In the genomic region with DNA sequence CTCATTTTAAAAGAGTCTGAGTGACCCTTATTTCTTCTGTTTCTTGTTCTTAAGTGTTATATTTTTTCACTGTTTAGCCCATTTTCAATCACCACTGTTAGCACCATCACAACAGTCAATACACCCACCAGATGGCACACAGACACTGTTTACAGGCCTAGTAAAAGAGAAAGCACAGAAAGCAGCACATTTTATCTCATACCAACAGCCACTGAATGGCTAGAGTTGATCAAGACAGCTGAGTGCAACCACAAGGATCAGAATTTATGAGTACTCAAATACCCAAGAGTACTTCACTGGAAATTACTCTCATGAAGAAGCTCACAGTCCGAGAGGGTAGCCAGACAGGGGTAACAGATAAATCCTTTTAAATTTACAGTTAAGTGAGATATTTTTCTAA, we compare ENCODE assay signal across 1 cellular context.
A peak's percentile ranks its signal among the peaks of the same experiment; 100 is the strongest.
TF ChIP-seq lines count a peak whose summit lies in the region.

No MANE protein-coding gene starts in this region.

TF ChIP-seq in K562, 482 proteins besides CTCF, POLR2A, EP300 and RAD21 (continued from another document and continues in another):
- TF ChIP-seq, protein P1, sequence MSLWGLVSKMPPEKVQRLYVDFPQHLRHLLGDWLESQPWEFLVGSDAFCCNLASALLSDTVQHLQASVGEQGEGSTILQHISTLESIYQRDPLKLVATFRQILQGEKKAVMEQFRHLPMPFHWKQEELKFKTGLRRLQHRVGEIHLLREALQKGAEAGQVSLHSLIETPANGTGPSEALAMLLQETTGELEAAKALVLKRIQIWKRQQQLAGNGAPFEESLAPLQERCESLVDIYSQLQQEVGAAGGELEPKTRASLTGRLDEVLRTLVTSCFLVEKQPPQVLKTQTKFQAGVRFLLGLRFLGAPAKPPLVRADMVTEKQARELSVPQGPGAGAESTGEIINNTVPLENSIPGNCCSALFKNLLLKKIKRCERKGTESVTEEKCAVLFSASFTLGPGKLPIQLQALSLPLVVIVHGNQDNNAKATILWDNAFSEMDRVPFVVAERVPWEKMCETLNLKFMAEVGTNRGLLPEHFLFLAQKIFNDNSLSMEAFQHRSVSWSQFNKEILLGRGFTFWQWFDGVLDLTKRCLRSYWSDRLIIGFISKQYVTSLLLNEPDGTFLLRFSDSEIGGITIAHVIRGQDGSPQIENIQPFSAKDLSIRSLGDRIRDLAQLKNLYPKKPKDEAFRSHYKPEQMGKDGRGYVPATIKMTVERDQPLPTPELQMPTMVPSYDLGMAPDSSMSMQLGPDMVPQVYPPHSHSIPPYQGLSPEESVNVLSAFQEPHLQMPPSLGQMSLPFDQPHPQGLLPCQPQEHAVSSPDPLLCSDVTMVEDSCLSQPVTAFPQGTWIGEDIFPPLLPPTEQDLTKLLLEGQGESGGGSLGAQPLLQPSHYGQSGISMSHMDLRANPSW (CRISPR knock-in tag; IDR thresholded peaks at IDR 0.05): no peak
- TF ChIP-seq TRIM24 (IDR thresholded peaks at IDR 0.05) (peak; percentile 82 to 84), ADNP (tag; IDR thresholded peaks at IDR 0.05) (no peak), CREM (IDR thresholded peaks at IDR 0.05; ENCODE audit: low read depth) (peak; percentile 49; the same call in 1 of the 2 replicates), ZNF224 (CRISPR knock-in tag; IDR thresholded peaks at IDR 0.05) (no peak), ZNF232 (CRISPR knock-in tag; IDR thresholded peaks at IDR 0.05) (no peak), ZNF316 (IDR thresholded peaks at IDR 0.05) (no peak), HMGN3 (IDR thresholded peaks at IDR 0.05; ENCODE audit: borderline replicate concordance, extremely low read depth, insufficient read length, low read depth, low read length) (no peak), TAF7 (tag; IDR thresholded peaks at IDR 0.05) (no peak), TAF9B (IDR thresholded peaks at IDR 0.05; ENCODE audit: partially characterized antibody) (peak; percentile 35), ZNF57 (CRISPR knock-in tag; IDR thresholded peaks at IDR 0.05) (no peak), JUND (IDR thresholded peaks at IDR 0.05; ENCODE audit: borderline replicate concordance, low read depth, low read length) (peak; percentile 50; the same call in 1 of the 2 replicates), JUND (tag; IDR thresholded peaks at IDR 0.05; ENCODE audit: borderline replicate concordance, low read depth, low read length) (peak; percentile 72; the same call in 2 of the 3 replicates), NR2C2 (CRISPR knock-in tag; IDR thresholded peaks at IDR 0.05) (no peak), NR2C2 (tag; IDR thresholded peaks at IDR 0.05) (no peak), ZNF12 (CRISPR knock-in tag; IDR thresholded peaks at IDR 0.05) (no peak), KLF1 (tag; IDR thresholded peaks at IDR 0.05) (no peak), ZNF445 (CRISPR knock-in tag; IDR thresholded peaks at IDR 0.05; ENCODE audit: low read depth) (peak; percentile 43; the same call in 1 of the 2 replicates), COPS2 (conservative IDR thresholded peaks at IDR 0.05) (no peak), CBFA2T2 (conservative IDR thresholded peaks at IDR 0.05) (peak; percentile 90), ERF (CRISPR knock-in tag; IDR thresholded peaks at IDR 0.05) (no peak), ETS2 (tag; IDR thresholded peaks at IDR 0.05; ENCODE audit: borderline replicate concordance, poor library complexity, severe bottlenecking) (no peak), BHLHE40 (IDR thresholded peaks at IDR 0.05; ENCODE audit: low read length) (no peak; the same call in 1 of the 2 replicates), SMARCB1 (IDR thresholded peaks at IDR 0.05; ENCODE audit: insufficient read length, low read depth) (no peak), PTBP1 (IDR thresholded peaks at IDR 0.05; ENCODE audit: low read depth, low read length) (no peak), RUNX1 (IDR thresholded peaks at IDR 0.05; ENCODE audit: low read depth) (no peak), ZKSCAN8 (CRISPR knock-in tag; IDR thresholded peaks at IDR 0.05) (peak; percentile 77), BCOR (IDR thresholded peaks at IDR 0.05) (peak; percentile 19; the same call in 1 of the 2 replicates)
- TF ChIP-seq, protein P2, sequence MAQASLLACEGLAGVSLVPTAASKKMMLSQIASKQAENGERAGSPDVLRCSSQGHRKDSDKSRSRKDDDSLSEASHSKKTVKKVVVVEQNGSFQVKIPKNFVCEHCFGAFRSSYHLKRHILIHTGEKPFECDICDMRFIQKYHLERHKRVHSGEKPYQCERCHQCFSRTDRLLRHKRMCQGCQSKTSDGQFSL (CRISPR knock-in tag; IDR thresholded peaks at IDR 0.05): no peak
- TF ChIP-seq, protein P2 (tag; IDR thresholded peaks at IDR 0.05): no peak
- TF ChIP-seq, protein P3, sequence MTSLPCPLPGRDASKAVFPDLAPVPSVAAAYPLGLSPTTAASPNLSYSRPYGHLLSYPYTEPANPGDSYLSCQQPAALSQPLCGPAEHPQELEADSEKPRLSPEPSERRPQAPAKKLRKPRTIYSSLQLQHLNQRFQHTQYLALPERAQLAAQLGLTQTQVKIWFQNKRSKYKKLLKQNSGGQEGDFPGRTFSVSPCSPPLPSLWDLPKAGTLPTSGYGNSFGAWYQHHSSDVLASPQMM (CRISPR knock-in tag; IDR thresholded peaks at IDR 0.05): no peak
- TF ChIP-seq, protein P4, sequence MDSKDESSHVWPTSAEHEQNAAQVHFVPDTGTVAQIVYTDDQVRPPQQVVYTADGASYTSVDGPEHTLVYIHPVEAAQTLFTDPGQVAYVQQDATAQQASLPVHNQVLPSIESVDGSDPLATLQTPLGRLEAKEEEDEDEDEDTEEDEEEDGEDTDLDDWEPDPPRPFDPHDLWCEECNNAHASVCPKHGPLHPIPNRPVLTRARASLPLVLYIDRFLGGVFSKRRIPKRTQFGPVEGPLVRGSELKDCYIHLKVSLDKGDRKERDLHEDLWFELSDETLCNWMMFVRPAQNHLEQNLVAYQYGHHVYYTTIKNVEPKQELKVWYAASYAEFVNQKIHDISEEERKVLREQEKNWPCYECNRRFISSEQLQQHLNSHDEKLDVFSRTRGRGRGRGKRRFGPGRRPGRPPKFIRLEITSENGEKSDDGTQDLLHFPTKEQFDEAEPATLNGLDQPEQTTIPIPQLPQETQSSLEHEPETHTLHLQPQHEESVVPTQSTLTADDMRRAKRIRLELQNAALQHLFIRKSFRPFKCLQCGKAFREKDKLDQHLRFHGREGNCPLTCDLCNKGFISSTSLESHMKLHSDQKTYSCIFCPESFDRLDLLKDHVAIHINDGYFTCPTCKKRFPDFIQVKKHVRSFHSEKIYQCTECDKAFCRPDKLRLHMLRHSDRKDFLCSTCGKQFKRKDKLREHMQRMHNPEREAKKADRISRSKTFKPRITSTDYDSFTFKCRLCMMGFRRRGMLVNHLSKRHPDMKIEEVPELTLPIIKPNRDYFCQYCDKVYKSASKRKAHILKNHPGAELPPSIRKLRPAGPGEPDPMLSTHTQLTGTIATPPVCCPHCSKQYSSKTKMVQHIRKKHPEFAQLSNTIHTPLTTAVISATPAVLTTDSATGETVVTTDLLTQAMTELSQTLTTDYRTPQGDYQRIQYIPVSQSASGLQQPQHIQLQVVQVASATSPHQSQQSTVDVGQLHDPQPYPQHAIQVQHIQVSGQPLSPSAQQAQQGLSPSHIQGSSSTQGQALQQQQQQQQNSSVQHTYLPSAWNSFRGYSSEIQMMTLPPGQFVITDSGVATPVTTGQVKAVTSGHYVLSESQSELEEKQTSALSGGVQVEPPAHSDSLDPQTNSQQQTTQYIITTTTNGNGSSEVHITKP (IDR thresholded peaks at IDR 0.05; ENCODE audit: partially characterized antibody): peak; percentile 9
- TF ChIP-seq, protein P5, sequence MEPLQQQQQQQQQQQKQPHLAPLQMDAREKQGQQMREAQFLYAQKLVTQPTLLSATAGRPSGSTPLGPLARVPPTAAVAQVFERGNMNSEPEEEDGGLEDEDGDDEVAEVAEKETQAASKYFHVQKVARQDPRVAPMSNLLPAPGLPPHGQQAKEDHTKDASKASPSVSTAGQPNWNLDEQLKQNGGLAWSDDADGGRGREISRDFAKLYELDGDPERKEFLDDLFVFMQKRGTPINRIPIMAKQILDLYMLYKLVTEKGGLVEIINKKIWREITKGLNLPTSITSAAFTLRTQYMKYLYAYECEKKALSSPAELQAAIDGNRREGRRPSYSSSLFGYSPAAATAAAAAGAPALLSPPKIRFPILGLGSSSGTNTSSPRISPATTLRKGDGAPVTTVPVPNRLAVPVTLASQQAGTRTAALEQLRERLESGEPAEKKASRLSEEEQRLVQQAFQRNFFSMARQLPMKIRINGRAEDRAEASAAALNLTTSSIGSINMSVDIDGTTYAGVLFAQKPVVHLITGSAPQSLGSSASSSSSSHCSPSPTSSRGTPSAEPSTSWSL (CRISPR knock-in tag; IDR thresholded peaks at IDR 0.05; ENCODE audit: borderline replicate concordance): no peak
- TF ChIP-seq, protein P6, sequence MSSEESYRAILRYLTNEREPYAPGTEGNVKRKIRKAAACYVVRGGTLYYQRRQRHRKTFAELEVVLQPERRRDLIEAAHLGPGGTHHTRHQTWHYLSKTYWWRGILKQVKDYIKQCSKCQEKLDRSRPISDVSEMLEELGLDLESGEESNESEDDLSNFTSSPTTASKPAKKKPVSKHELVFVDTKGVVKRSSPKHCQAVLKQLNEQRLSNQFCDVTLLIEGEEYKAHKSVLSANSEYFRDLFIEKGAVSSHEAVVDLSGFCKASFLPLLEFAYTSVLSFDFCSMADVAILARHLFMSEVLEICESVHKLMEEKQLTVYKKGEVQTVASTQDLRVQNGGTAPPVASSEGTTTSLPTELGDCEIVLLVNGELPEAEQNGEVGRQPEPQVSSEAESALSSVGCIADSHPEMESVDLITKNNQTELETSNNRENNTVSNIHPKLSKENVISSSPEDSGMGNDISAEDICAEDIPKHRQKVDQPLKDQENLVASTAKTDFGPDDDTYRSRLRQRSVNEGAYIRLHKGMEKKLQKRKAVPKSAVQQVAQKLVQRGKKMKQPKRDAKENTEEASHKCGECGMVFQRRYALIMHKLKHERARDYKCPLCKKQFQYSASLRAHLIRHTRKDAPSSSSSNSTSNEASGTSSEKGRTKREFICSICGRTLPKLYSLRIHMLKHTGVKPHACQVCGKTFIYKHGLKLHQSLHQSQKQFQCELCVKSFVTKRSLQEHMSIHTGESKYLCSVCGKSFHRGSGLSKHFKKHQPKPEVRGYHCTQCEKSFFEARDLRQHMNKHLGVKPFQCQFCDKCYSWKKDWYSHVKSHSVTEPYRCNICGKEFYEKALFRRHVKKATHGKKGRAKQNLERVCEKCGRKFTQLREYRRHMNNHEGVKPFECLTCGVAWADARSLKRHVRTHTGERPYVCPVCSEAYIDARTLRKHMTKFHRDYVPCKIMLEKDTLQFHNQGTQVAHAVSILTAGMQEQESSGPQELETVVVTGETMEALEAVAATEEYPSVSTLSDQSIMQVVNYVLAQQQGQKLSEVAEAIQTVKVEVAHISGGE (CRISPR knock-in tag; IDR thresholded peaks at IDR 0.05): peak in 1 of 3 experiments; percentile 83; a peak in 2 of 6 replicates
- TF ChIP-seq, protein P7, sequence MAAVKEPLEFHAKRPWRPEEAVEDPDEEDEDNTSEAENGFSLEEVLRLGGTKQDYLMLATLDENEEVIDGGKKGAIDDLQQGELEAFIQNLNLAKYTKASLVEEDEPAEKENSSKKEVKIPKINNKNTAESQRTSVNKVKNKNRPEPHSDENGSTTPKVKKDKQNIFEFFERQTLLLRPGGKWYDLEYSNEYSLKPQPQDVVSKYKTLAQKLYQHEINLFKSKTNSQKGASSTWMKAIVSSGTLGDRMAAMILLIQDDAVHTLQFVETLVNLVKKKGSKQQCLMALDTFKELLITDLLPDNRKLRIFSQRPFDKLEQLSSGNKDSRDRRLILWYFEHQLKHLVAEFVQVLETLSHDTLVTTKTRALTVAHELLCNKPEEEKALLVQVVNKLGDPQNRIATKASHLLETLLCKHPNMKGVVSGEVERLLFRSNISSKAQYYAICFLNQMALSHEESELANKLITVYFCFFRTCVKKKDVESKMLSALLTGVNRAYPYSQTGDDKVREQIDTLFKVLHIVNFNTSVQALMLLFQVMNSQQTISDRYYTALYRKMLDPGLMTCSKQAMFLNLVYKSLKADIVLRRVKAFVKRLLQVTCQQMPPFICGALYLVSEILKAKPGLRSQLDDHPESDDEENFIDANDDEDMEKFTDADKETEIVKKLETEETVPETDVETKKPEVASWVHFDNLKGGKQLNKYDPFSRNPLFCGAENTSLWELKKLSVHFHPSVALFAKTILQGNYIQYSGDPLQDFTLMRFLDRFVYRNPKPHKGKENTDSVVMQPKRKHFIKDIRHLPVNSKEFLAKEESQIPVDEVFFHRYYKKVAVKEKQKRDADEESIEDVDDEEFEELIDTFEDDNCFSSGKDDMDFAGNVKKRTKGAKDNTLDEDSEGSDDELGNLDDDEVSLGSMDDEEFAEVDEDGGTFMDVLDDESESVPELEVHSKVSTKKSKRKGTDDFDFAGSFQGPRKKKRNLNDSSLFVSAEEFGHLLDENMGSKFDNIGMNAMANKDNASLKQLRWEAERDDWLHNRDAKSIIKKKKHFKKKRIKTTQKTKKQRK (IDR thresholded peaks at IDR 0.05; ENCODE audit: borderline replicate concordance, low read depth, low read length): no peak
- TF ChIP-seq, protein P8, sequence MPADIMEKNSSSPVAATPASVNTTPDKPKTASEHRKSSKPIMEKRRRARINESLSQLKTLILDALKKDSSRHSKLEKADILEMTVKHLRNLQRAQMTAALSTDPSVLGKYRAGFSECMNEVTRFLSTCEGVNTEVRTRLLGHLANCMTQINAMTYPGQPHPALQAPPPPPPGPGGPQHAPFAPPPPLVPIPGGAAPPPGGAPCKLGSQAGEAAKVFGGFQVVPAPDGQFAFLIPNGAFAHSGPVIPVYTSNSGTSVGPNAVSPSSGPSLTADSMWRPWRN (IDR thresholded peaks at IDR 0.05; ENCODE audit: low read depth): 0 out of 2 replicates have a peak, but pooled peaks have one; percentile 18
- TF ChIP-seq, protein P9, sequence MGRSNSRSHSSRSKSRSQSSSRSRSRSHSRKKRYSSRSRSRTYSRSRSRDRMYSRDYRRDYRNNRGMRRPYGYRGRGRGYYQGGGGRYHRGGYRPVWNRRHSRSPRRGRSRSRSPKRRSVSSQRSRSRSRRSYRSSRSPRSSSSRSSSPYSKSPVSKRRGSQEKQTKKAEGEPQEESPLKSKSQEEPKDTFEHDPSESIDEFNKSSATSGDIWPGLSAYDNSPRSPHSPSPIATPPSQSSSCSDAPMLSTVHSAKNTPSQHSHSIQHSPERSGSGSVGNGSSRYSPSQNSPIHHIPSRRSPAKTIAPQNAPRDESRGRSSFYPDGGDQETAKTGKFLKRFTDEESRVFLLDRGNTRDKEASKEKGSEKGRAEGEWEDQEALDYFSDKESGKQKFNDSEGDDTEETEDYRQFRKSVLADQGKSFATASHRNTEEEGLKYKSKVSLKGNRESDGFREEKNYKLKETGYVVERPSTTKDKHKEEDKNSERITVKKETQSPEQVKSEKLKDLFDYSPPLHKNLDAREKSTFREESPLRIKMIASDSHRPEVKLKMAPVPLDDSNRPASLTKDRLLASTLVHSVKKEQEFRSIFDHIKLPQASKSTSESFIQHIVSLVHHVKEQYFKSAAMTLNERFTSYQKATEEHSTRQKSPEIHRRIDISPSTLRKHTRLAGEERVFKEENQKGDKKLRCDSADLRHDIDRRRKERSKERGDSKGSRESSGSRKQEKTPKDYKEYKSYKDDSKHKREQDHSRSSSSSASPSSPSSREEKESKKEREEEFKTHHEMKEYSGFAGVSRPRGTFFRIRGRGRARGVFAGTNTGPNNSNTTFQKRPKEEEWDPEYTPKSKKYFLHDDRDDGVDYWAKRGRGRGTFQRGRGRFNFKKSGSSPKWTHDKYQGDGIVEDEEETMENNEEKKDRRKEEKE (IDR thresholded peaks at IDR 0.05; ENCODE audit: borderline replicate concordance in 1 of 2, control insufficient read depth in 1 of 2, low read depth in 2 of 2, low read length in 1 of 2): no peak
